Comparison of ENCODE assay signal across 3 cellular contexts in the genomic region with DNA sequence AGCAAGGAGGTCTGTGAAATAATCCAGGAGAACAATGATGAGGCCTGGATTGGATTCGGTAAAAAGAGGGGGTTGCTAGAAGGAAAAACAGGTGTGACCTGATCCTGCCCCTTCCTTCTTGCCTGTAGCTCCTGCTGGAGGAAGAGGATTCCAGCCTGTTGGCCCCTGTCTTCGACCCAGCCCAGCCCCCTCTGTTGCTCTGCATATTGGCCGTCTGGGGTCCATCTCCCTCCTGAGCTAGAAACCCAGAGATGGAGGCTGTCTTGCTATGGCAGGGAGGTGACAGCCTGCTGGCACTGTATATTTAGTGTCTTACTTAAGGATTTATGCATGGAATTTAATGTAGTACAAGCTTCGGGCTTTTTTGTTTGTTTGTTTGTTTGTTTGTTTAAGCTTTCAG.
TF ChIP-seq lines count a peak whose summit lies in the region.

No MANE protein-coding gene starts in this region.

TF ChIP-seq in GM23338, 12 proteins besides CTCF, POLR2A, EP300 and RAD21 (continues in another document):
- TF ChIP-seq NANOG (IDR thresholded peaks at IDR 0.05; ENCODE audit: borderline replicate concordance) (no peak), POLR2AphosphoS5 (IDR thresholded peaks at IDR 0.05; ENCODE audit: low read depth) (no peak), EZH2phosphoT487 (IDR thresholded peaks at IDR 0.05; ENCODE audit: unreplicated experiment) (no peak), EZH2 (IDR thresholded peaks at IDR 0.05; ENCODE audit: low read depth, unreplicated experiment) (no peak), STAT1 (IDR thresholded peaks at IDR 0.05; ENCODE audit: unreplicated experiment) (no peak), ZNF331 (CRISPR knock-in tag; IDR thresholded peaks at IDR 0.05; ENCODE audit: low read depth) (no peak), JUNB (IDR thresholded peaks at IDR 0.05; ENCODE audit: unreplicated experiment) (no peak), CREB1 (CRISPR knock-in tag; IDR thresholded peaks at IDR 0.05; ENCODE audit: low read depth) (no peak), ZNF114 (CRISPR knock-in tag; IDR thresholded peaks at IDR 0.05) (no peak)
- TF ChIP-seq, protein P1, sequence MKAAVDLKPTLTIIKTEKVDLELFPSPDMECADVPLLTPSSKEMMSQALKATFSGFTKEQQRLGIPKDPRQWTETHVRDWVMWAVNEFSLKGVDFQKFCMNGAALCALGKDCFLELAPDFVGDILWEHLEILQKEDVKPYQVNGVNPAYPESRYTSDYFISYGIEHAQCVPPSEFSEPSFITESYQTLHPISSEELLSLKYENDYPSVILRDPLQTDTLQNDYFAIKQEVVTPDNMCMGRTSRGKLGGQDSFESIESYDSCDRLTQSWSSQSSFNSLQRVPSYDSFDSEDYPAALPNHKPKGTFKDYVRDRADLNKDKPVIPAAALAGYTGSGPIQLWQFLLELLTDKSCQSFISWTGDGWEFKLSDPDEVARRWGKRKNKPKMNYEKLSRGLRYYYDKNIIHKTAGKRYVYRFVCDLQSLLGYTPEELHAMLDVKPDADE (IDR thresholded peaks at IDR 0.05), result no peak
- TF ChIP-seq, protein P2, sequence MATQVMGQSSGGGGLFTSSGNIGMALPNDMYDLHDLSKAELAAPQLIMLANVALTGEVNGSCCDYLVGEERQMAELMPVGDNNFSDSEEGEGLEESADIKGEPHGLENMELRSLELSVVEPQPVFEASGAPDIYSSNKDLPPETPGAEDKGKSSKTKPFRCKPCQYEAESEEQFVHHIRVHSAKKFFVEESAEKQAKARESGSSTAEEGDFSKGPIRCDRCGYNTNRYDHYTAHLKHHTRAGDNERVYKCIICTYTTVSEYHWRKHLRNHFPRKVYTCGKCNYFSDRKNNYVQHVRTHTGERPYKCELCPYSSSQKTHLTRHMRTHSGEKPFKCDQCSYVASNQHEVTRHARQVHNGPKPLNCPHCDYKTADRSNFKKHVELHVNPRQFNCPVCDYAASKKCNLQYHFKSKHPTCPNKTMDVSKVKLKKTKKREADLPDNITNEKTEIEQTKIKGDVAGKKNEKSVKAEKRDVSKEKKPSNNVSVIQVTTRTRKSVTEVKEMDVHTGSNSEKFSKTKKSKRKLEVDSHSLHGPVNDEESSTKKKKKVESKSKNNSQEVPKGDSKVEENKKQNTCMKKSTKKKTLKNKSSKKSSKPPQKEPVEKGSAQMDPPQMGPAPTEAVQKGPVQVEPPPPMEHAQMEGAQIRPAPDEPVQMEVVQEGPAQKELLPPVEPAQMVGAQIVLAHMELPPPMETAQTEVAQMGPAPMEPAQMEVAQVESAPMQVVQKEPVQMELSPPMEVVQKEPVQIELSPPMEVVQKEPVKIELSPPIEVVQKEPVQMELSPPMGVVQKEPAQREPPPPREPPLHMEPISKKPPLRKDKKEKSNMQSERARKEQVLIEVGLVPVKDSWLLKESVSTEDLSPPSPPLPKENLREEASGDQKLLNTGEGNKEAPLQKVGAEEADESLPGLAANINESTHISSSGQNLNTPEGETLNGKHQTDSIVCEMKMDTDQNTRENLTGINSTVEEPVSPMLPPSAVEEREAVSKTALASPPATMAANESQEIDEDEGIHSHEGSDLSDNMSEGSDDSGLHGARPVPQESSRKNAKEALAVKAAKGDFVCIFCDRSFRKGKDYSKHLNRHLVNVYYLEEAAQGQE (IDR thresholded peaks at IDR 0.05; ENCODE audit: unreplicated experiment), result no peak

TF ChIP-seq in WTC11, 78 proteins besides CTCF, POLR2A, EP300 and RAD21:
- TF ChIP-seq, protein P3, sequence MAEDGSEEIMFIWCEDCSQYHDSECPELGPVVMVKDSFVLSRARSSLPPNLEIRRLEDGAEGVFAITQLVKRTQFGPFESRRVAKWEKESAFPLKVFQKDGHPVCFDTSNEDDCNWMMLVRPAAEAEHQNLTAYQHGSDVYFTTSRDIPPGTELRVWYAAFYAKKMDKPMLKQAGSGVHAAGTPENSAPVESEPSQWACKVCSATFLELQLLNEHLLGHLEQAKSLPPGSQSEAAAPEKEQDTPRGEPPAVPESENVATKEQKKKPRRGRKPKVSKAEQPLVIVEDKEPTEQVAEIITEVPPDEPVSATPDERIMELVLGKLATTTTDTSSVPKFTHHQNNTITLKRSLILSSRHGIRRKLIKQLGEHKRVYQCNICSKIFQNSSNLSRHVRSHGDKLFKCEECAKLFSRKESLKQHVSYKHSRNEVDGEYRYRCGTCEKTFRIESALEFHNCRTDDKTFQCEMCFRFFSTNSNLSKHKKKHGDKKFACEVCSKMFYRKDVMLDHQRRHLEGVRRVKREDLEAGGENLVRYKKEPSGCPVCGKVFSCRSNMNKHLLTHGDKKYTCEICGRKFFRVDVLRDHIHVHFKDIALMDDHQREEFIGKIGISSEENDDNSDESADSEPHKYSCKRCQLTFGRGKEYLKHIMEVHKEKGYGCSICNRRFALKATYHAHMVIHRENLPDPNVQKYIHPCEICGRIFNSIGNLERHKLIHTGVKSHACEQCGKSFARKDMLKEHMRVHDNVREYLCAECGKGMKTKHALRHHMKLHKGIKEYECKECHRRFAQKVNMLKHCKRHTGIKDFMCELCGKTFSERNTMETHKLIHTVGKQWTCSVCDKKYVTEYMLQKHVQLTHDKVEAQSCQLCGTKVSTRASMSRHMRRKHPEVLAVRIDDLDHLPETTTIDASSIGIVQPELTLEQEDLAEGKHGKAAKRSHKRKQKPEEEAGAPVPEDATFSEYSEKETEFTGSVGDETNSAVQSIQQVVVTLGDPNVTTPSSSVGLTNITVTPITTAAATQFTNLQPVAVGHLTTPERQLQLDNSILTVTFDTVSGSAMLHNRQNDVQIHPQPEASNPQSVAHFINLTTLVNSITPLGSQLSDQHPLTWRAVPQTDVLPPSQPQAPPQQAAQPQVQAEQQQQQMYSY (CRISPR knock-in tag; IDR thresholded peaks at IDR 0.05), result peak; percentile 37; the same call in 1 of the 2 replicates
- no peak for TF ChIP-seq GTF2I (CRISPR knock-in tag; conservative IDR thresholded peaks at IDR 0.05)

TF ChIP-seq in H1, 55 proteins besides CTCF, POLR2A, EP300 and RAD21:
- no peak for TF ChIP-seq SIN3A (conservative IDR thresholded peaks at IDR 0.05 in 1 of 2, IDR thresholded peaks at IDR 0.05 in 1 of 2; ENCODE audit: low read depth in 1 of 2, low read length in 2 of 2)
- no peak for TF ChIP-seq CHD2 (IDR thresholded peaks at IDR 0.05; ENCODE audit: low read length)
- no peak for TF ChIP-seq ASH2L (IDR thresholded peaks at IDR 0.05; ENCODE audit: low read length)
- no peak for TF ChIP-seq TCF12 (IDR thresholded peaks at IDR 0.05; ENCODE audit: low read depth, low read length)
- no peak for TF ChIP-seq TEAD4 (IDR thresholded peaks at IDR 0.05; ENCODE audit: low read depth, low read length)
- TF ChIP-seq, protein P4, sequence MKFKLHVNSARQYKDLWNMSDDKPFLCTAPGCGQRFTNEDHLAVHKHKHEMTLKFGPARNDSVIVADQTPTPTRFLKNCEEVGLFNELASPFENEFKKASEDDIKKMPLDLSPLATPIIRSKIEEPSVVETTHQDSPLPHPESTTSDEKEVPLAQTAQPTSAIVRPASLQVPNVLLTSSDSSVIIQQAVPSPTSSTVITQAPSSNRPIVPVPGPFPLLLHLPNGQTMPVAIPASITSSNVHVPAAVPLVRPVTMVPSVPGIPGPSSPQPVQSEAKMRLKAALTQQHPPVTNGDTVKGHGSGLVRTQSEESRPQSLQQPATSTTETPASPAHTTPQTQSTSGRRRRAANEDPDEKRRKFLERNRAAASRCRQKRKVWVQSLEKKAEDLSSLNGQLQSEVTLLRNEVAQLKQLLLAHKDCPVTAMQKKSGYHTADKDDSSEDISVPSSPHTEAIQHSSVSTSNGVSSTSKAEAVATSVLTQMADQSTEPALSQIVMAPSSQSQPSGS (IDR thresholded peaks at IDR 0.05; ENCODE audit: low read length), result no peak
